3 cellular contexts compared by ENCODE assay signal in the genomic region with DNA sequence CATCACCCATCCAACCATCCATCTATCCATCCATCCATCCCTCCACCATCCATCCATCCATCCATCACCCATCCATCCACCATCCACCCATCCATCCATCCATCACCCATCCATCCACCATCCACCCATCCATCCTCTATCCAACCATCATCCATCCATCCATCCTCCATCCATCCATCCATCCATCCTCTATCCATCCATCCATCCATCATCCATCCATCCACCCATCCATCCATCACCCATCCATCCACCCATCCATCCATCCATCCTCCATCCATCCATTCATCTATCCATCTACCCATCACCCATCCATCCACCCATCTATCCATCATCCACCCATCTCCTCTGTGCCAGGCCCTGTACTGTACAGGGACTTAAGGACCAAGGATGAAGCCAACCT.
TF ChIP-seq lines count a peak whose summit lies in the region.

No MANE protein-coding gene starts in this region.

TF ChIP-seq in HEK293, 187 proteins besides CTCF, POLR2A, EP300 and RAD21:
- TF ChIP-seq ZBTB17 (tag by site-specific recombination; IDR thresholded peaks at IDR 0.05) (peak; percentile 92), ZBTB7A (tag by site-specific recombination; IDR thresholded peaks at IDR 0.05; ENCODE audit: low read depth) (no peak), ZNF366 (tag by site-specific recombination; conservative IDR thresholded peaks at IDR 0.05) (peak; percentile 98)
- TF ChIP-seq, protein P1, sequence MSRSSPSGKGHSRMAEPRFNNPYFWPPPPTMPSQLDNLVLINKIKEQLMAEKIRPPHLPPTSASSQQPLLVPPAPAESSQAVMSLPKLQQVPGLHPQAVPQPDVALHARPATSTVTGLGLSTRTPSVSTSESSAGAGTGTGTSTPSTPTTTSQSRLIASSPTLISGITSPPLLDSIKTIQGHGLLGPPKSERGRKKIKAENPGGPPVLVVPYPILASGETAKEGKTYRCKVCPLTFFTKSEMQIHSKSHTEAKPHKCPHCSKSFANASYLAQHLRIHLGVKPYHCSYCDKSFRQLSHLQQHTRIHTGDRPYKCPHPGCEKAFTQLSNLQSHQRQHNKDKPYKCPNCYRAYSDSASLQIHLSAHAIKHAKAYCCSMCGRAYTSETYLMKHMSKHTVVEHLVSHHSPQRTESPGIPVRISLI (tag by site-specific recombination; IDR thresholded peaks at IDR 0.05) = no peak

TF ChIP-seq in IMR-90, 13 proteins besides CTCF, POLR2A, EP300 and RAD21:
- TF ChIP-seq CEBPB (IDR thresholded peaks at IDR 0.05; ENCODE audit: low read depth, low read length) (no peak), MXI1 (IDR thresholded peaks at IDR 0.05; ENCODE audit: borderline replicate concordance, low read depth, low read length) (no peak), NFE2L2 (IDR thresholded peaks at IDR 0.05; ENCODE audit: low read depth, low read length) (no peak), MAZ (IDR thresholded peaks at IDR 0.05; ENCODE audit: borderline replicate concordance, low read depth, low read length) (no peak), FOS (IDR thresholded peaks at IDR 0.05; ENCODE audit: low read depth, low read length) (no peak)
- TF ChIP-seq, protein P2, sequence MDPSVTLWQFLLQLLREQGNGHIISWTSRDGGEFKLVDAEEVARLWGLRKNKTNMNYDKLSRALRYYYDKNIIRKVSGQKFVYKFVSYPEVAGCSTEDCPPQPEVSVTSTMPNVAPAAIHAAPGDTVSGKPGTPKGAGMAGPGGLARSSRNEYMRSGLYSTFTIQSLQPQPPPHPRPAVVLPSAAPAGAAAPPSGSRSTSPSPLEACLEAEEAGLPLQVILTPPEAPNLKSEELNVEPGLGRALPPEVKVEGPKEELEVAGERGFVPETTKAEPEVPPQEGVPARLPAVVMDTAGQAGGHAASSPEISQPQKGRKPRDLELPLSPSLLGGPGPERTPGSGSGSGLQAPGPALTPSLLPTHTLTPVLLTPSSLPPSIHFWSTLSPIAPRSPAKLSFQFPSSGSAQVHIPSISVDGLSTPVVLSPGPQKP (IDR thresholded peaks at IDR 0.05; ENCODE audit: borderline replicate concordance, low read depth, low read length) = no peak

TF ChIP-seq in H1, 55 proteins besides CTCF, POLR2A, EP300 and RAD21:
- no peak for TF ChIP-seq SIX5 (IDR thresholded peaks at IDR 0.05; ENCODE audit: low read depth, low read length)
- no peak for TF ChIP-seq BRCA1 (IDR thresholded peaks at IDR 0.05; ENCODE audit: low read depth, low read length)
- TF ChIP-seq, protein P3, sequence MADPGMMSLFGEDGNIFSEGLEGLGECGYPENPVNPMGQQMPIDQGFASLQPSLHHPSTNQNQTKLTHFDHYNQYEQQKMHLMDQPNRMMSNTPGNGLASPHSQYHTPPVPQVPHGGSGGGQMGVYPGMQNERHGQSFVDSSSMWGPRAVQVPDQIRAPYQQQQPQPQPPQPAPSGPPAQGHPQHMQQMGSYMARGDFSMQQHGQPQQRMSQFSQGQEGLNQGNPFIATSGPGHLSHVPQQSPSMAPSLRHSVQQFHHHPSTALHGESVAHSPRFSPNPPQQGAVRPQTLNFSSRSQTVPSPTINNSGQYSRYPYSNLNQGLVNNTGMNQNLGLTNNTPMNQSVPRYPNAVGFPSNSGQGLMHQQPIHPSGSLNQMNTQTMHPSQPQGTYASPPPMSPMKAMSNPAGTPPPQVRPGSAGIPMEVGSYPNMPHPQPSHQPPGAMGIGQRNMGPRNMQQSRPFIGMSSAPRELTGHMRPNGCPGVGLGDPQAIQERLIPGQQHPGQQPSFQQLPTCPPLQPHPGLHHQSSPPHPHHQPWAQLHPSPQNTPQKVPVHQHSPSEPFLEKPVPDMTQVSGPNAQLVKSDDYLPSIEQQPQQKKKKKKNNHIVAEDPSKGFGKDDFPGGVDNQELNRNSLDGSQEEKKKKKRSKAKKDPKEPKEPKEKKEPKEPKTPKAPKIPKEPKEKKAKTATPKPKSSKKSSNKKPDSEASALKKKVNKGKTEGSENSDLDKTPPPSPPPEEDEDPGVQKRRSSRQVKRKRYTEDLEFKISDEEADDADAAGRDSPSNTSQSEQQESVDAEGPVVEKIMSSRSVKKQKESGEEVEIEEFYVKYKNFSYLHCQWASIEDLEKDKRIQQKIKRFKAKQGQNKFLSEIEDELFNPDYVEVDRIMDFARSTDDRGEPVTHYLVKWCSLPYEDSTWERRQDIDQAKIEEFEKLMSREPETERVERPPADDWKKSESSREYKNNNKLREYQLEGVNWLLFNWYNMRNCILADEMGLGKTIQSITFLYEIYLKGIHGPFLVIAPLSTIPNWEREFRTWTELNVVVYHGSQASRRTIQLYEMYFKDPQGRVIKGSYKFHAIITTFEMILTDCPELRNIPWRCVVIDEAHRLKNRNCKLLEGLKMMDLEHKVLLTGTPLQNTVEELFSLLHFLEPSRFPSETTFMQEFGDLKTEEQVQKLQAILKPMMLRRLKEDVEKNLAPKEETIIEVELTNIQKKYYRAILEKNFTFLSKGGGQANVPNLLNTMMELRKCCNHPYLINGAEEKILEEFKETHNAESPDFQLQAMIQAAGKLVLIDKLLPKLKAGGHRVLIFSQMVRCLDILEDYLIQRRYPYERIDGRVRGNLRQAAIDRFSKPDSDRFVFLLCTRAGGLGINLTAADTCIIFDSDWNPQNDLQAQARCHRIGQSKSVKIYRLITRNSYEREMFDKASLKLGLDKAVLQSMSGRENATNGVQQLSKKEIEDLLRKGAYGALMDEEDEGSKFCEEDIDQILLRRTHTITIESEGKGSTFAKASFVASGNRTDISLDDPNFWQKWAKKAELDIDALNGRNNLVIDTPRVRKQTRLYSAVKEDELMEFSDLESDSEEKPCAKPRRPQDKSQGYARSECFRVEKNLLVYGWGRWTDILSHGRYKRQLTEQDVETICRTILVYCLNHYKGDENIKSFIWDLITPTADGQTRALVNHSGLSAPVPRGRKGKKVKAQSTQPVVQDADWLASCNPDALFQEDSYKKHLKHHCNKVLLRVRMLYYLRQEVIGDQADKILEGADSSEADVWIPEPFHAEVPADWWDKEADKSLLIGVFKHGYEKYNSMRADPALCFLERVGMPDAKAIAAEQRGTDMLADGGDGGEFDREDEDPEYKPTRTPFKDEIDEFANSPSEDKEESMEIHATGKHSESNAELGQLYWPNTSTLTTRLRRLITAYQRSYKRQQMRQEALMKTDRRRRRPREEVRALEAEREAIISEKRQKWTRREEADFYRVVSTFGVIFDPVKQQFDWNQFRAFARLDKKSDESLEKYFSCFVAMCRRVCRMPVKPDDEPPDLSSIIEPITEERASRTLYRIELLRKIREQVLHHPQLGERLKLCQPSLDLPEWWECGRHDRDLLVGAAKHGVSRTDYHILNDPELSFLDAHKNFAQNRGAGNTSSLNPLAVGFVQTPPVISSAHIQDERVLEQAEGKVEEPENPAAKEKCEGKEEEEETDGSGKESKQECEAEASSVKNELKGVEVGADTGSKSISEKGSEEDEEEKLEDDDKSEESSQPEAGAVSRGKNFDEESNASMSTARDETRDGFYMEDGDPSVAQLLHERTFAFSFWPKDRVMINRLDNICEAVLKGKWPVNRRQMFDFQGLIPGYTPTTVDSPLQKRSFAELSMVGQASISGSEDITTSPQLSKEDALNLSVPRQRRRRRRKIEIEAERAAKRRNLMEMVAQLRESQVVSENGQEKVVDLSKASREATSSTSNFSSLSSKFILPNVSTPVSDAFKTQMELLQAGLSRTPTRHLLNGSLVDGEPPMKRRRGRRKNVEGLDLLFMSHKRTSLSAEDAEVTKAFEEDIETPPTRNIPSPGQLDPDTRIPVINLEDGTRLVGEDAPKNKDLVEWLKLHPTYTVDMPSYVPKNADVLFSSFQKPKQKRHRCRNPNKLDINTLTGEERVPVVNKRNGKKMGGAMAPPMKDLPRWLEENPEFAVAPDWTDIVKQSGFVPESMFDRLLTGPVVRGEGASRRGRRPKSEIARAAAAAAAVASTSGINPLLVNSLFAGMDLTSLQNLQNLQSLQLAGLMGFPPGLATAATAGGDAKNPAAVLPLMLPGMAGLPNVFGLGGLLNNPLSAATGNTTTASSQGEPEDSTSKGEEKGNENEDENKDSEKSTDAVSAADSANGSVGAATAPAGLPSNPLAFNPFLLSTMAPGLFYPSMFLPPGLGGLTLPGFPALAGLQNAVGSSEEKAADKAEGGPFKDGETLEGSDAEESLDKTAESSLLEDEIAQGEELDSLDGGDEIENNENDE (IDR thresholded peaks at IDR 0.05; ENCODE audit: insufficient replicate concordance, low read length) = no peak
- no peak for TF ChIP-seq RXRA (IDR thresholded peaks at IDR 0.05; ENCODE audit: insufficient read depth, low read depth, low read length)
- no peak for TF ChIP-seq CHD1 (IDR thresholded peaks at IDR 0.05; ENCODE audit: low read depth, low read length)
- TF ChIP-seq, protein P4, sequence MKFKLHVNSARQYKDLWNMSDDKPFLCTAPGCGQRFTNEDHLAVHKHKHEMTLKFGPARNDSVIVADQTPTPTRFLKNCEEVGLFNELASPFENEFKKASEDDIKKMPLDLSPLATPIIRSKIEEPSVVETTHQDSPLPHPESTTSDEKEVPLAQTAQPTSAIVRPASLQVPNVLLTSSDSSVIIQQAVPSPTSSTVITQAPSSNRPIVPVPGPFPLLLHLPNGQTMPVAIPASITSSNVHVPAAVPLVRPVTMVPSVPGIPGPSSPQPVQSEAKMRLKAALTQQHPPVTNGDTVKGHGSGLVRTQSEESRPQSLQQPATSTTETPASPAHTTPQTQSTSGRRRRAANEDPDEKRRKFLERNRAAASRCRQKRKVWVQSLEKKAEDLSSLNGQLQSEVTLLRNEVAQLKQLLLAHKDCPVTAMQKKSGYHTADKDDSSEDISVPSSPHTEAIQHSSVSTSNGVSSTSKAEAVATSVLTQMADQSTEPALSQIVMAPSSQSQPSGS (IDR thresholded peaks at IDR 0.05; ENCODE audit: low read length) = no peak
- no peak for TF ChIP-seq SAP30 (IDR thresholded peaks at IDR 0.05; ENCODE audit: insufficient read depth, insufficient replicate concordance, low read length)
- no peak for TF ChIP-seq SIN3A (conservative IDR thresholded peaks at IDR 0.05 in 1 of 2, IDR thresholded peaks at IDR 0.05 in 1 of 2; ENCODE audit: low read depth in 1 of 2, low read length in 2 of 2)
- no peak for TF ChIP-seq YY1 (IDR thresholded peaks at IDR 0.05; ENCODE audit: low read depth, low read length)
- TF ChIP-seq SP2 (IDR thresholded peaks at IDR 0.05; ENCODE audit: low read length) = no peak
- TF ChIP-seq, protein P5, sequence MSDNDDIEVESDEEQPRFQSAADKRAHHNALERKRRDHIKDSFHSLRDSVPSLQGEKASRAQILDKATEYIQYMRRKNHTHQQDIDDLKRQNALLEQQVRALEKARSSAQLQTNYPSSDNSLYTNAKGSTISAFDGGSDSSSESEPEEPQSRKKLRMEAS (IDR thresholded peaks at IDR 0.05) = no peak
- TF ChIP-seq SRF (IDR thresholded peaks at IDR 0.05; ENCODE audit: low read depth, low read length) = no peak
- TF ChIP-seq KDM4A (IDR thresholded peaks at IDR 0.05; ENCODE audit: low read depth, low read length, severe bottlenecking) = no peak
